Comparison of ENCODE assay signal across 17 cellular contexts in genomic region chr1:230844561-230844960, GRCh38. TPM values are rescaled to one million over a fixed set of nuclear protein-coding genes. Genes with fewer than 3 reads are reported as not detected.
A peak's percentile ranks its signal among the peaks of the same experiment; 100 is the strongest.
DNase-seq lines count a peak whose midpoint lies in the region; ATAC-seq, FAIRE-seq and TF ChIP-seq lines count a peak whose summit lies in the region.
"Had no signal": no experiment of that assay in that cellular context is flagged by ENCODE, and none has a peak within 500 bp of the region (broad histone marks: within the 10 kb centered on the region; RNA-seq: fewer than 3 reads in every experiment).

No MANE protein-coding gene starts in this region.

- DNase-seq in HFFc6: no peak
- DNase-seq in chondrocyte (ENCODE audit: low spot score): no peak
- DNase-seq in mesenchymal stem cell: no peak
- DNase-seq in trophoblast cell: no peak
- no peak for DNase-seq in iPS-NIHi7 (ENCODE audit: extremely low spot score)
- DNase-seq in SKM-1 treated with dmso at 0.1 percent for 144 hours (lab: John Stamatoyannopoulos, UW; ENCODE audit: unreplicated experiment): no peak
- no peak for DNase-seq in BE2C
- no peak for DNase-seq in HepG2 (ENCODE audit: low spot score)
- DNase-seq: 8988T; AML-193; C1 segment of cervical spinal cord; CD4-positive, alpha-beta T cell; DMS79 had no signal

- H3K27ac Mint-ChIP-seq in HFFc6: peak overlapping the region; percentile 74
- H3K27ac Mint-ChIP-seq in chondrocyte (ENCODE audit: unreplicated experiment): peak overlapping the region; percentile 87
- H3K27ac Mint-ChIP-seq: CD4-positive, alpha-beta T cell had no signal

- CTCF ChIA-PET in HepG2 (lab: Yijun Ruan, JAX; ENCODE audit: low intra/inter-chr PET ratio, low total read pairs): no interaction called here

- H2AK5ac ChIP-seq in mesenchymal stem cell (ENCODE audit: low read length, severe bottlenecking): no peak overlapping the region
- no peak overlapping the region for H2AK5ac ChIP-seq in trophoblast cell (ENCODE audit: low read length)

- WGBS in mesenchymal stem cell: 97% methylated on average over 4 of the region's 4 CpGs
- WGBS in trophoblast cell (ENCODE audit: extremely low coverage, insufficient coverage, insufficient read length): no CpG with 5 or more reads among the region's 4 CpGs
- 96% methylated on average over 4 of the region's 4 CpGs for WGBS in HepG2 (ENCODE audit: low lambda C conversion rate)

- H3K9me3 ChIP-seq in mesenchymal stem cell (ENCODE audit: control insufficient read depth, low read length) (no peaks in the 10 kb centered on the region), trophoblast cell (ENCODE audit: insufficient read depth, low read depth, low read length) (no peaks in the 10 kb centered on the region), BE2C (no peaks in the 10 kb centered on the region), HepG2 (ENCODE audit: low read length) (no peaks in the 10 kb centered on the region)
- H3K9me3 ChIP-seq: HAP-1 had no signal

- H3K23ac ChIP-seq in mesenchymal stem cell (ENCODE audit: low read length in 2 of 2) (no peak overlapping the region), trophoblast cell (ENCODE audit: low read length) (no peak overlapping the region)

- POLR2A ChIA-PET in HepG2 (lab: Yijun Ruan, JAX): no interaction called here

- FAIRE-seq in HepG2 (lab: Jason Lieb, UNC): no peak
- FAIRE-seq: GM12891, H1 had no signal

- H3K4me1 ChIP-seq in mesenchymal stem cell (ENCODE audit: control insufficient read depth, insufficient read depth, low read depth, low read length): peaks cover 17% of the 10 kb centered on the region
- peaks cover 14 to 21% of the 10 kb centered on the region in 2 experiments for H3K4me1 ChIP-seq in trophoblast cell (ENCODE audit: control insufficient read depth in 1 of 2, insufficient read depth in 2 of 2, low read length in 2 of 2)
- no peaks in the 10 kb centered on the region for H3K4me1 ChIP-seq in BE2C
- H3K4me1 ChIP-seq in HepG2 (ENCODE audit: insufficient read depth, low read length): no peaks in the 10 kb centered on the region
- H3K4me1 ChIP-seq: HAP-1 had no signal

- no peak for TF ChIP-seq RAD21 in HepG2 (CRISPR knock-in tag; IDR thresholded peaks at IDR 0.05)

- no peak for ATAC-seq in HepG2

- H3K4me2 ChIP-seq in mesenchymal stem cell (ENCODE audit: low read length, poor library complexity, severe bottlenecking) (no peak overlapping the region), trophoblast cell (ENCODE audit: low read length) (no peak overlapping the region), HepG2 (ENCODE audit: low read depth, low read length) (no peak overlapping the region)

- H4K12ac ChIP-seq in trophoblast cell (ENCODE audit: low read depth, low read length): no peak overlapping the region

- H2BK12ac ChIP-seq in mesenchymal stem cell (ENCODE audit: low read length in 2 of 2) (no peak overlapping the region), trophoblast cell (ENCODE audit: low read length) (no peak overlapping the region)

- H3K27me3 ChIP-seq in mesenchymal stem cell (ENCODE audit: control insufficient read depth in 1 of 2, insufficient read depth in 1 of 2, low read length in 2 of 2): no peaks in the 10 kb centered on the region
- H3K27me3 ChIP-seq in trophoblast cell (ENCODE audit: insufficient read depth, low read length): no peaks in the 10 kb centered on the region
- no peaks in the 10 kb centered on the region for H3K27me3 ChIP-seq in BE2C
- H3K27me3 ChIP-seq in HepG2 (ENCODE audit: control insufficient read depth in 1 of 2, insufficient read depth in 2 of 2, low read length in 2 of 2): no peaks in the 10 kb centered on the region

- intact Hi-C loops in HepG2 (cut with micrococcal nuclease; ENCODE audit: unreplicated experiment): no loop called here

- no peaks in the 10 kb centered on the region for H4K20me1 ChIP-seq in HepG2 (ENCODE audit: insufficient read depth, low read length)

- H4K91ac ChIP-seq in mesenchymal stem cell (ENCODE audit: low read length) (peak overlapping the region; percentile 36), trophoblast cell (ENCODE audit: low read depth, low read length) (no peak overlapping the region)

- H3K4me3 Mint-ChIP-seq in HFFc6 (peak overlapping the region; percentile 28; the same call in 1 of the 2 replicates), chondrocyte (ENCODE audit: unreplicated experiment) (no peak overlapping the region)
- H3K4me3 Mint-ChIP-seq: CD4-positive, alpha-beta T cell had no signal

- no TSS peak for BruUV-seq in HepG2 (replicated peaks; lab: Mats Ljungman, UMichigan)

- peaks cover 35% of the 10 kb centered on the region for H3K79me1 ChIP-seq in mesenchymal stem cell (replicated peaks; ENCODE audit: low read length, poor library complexity, severe bottlenecking)
- H3K79me1 ChIP-seq in trophoblast cell (ENCODE audit: low read length): peaks cover 13% of the 10 kb centered on the region

- H3K27ac ChIP-seq in mesenchymal stem cell (ENCODE audit: low read length, poor library complexity, severe bottlenecking): no peak overlapping the region
- H3K27ac ChIP-seq in trophoblast cell (ENCODE audit: low read depth, low read length): no peak overlapping the region
- no peak overlapping the region for H3K27ac ChIP-seq in HepG2 (ENCODE audit: extremely low read length, insufficient read depth, low read length)
- H3K27ac ChIP-seq: HL-60 had no signal

- H3K14ac ChIP-seq in mesenchymal stem cell (ENCODE audit: low read length in 2 of 2) (peak overlapping the region in 1 of 2 experiments; percentile 5), trophoblast cell (ENCODE audit: low read length) (no peak overlapping the region)

- no peak overlapping the region for H2BK15ac ChIP-seq in mesenchymal stem cell (ENCODE audit: low read depth, poor library complexity, severe bottlenecking)

- peaks cover 10% of the 10 kb centered on the region for H3K79me2 ChIP-seq in trophoblast cell (ENCODE audit: control insufficient read depth, insufficient read depth, low read length, poor library complexity)
- H3K79me2 ChIP-seq in HepG2 (ENCODE audit: insufficient read depth, low read length): no peaks in the 10 kb centered on the region

- TF ChIP-seq EP300 in HepG2 (IDR thresholded peaks at IDR 0.05; ENCODE audit: low read depth in 2 of 2, low read length in 2 of 2) (no peak), HepG2 (CRISPR knock-in tag; IDR thresholded peaks at IDR 0.05; ENCODE audit: borderline replicate concordance) (no peak)

- in situ Hi-C loops in HepG2 (cut with HindIII; ENCODE audit: extremely low pct_ligation_motif_present, low pct_unique_long_range_greater_than_20kb): no loop called here

- TF ChIP-seq CTCF in HFFc6 (IDR thresholded peaks at IDR 0.05) (no peak), chondrocyte (IDR thresholded peaks at IDR 0.05) (no peak), BE2C (IDR thresholded peaks at IDR 0.05; ENCODE audit: low read depth, low read length) (no peak), HepG2 (CRISPR knock-in tag; IDR thresholded peaks at IDR 0.05) (no peak)

- H3K4ac ChIP-seq in mesenchymal stem cell (ENCODE audit: low read depth in 1 of 2, low read length in 2 of 2): no peak overlapping the region
- H3K4ac ChIP-seq in trophoblast cell (ENCODE audit: low read depth, low read length): no peak overlapping the region

- H2AFZ ChIP-seq in mesenchymal stem cell (ENCODE audit: low read depth, low read length) (no peak overlapping the region), trophoblast cell (ENCODE audit: insufficient read depth, low read length, poor library complexity) (no peak overlapping the region), HepG2 (ENCODE audit: low read length) (no peak overlapping the region)

- peaks cover 5% of the 10 kb centered on the region for H3K27me3 Mint-ChIP-seq in HFFc6 (ENCODE audit: insufficient read depth)
- no peaks in the 10 kb centered on the region for H3K27me3 Mint-ChIP-seq in chondrocyte (ENCODE audit: low read depth)
- H3K27me3 Mint-ChIP-seq: CD4-positive, alpha-beta T cell had no signal

- H2BK120ac ChIP-seq in mesenchymal stem cell (ENCODE audit: low read depth, low read length) (no peak overlapping the region), trophoblast cell (ENCODE audit: insufficient read depth, low read length, poor library complexity) (no peak overlapping the region)

- H4K8ac ChIP-seq in mesenchymal stem cell (ENCODE audit: low read length) (no peak overlapping the region), trophoblast cell (ENCODE audit: low read depth, low read length) (no peak overlapping the region)

- no peak overlapping the region for H3K4me3 ChIP-seq in mesenchymal stem cell (ENCODE audit: insufficient read depth in 1 of 2, low read depth in 1 of 2, low read length in 2 of 2)
- H3K4me3 ChIP-seq in trophoblast cell (ENCODE audit: low read depth, low read length): no peak overlapping the region
- H3K4me3 ChIP-seq in BE2C (ENCODE audit: low read depth, low read length): no peak overlapping the region
- H3K4me3 ChIP-seq in HepG2 (replicated peaks in 1 of 3; ENCODE audit: insufficient read depth in 1 of 3, low read depth in 2 of 3, low read length in 3 of 3): no peak overlapping the region
- H3K4me3 ChIP-seq: HAP-1 had no signal

- no peak overlapping the region for H2BK5ac ChIP-seq in mesenchymal stem cell (ENCODE audit: low read depth, low read length, poor library complexity, severe bottlenecking)
- H2BK5ac ChIP-seq in trophoblast cell (ENCODE audit: low read depth, low read length, poor library complexity): no peak overlapping the region

- H3K9me3 Mint-ChIP-seq in HFFc6: no peaks in the 10 kb centered on the region
- H3K9me3 Mint-ChIP-seq in chondrocyte (ENCODE audit: low read depth): no peaks in the 10 kb centered on the region
- H3K9me3 Mint-ChIP-seq: CD4-positive, alpha-beta T cell had no signal

- peaks cover 65% of the 10 kb centered on the region for H3K36me3 Mint-ChIP-seq in HFFc6 (ENCODE audit: low read depth)
- H3K36me3 Mint-ChIP-seq in chondrocyte (ENCODE audit: low read depth): peaks cover 68% of the 10 kb centered on the region

- H3K36me3 ChIP-seq in mesenchymal stem cell (ENCODE audit: control insufficient read depth in 1 of 2, insufficient read depth in 2 of 2, low read depth in 1 of 2, low read length in 2 of 2) (peaks cover 34 to 56% of the 10 kb centered on the region in 2 experiments), trophoblast cell (ENCODE audit: control insufficient read depth in 1 of 2, insufficient read depth in 2 of 2, low read length in 2 of 2) (peaks cover 25 to 37% of the 10 kb centered on the region in 2 experiments), BE2C (peaks cover 4% of the 10 kb centered on the region; the same call in 1 of the 2 replicates), HepG2 (replicated peaks in 1 of 2; ENCODE audit: control insufficient read depth in 1 of 2, insufficient read depth in 2 of 2, low read length in 2 of 2) (peaks cover 5 to 43% of the 10 kb centered on the region in 2 experiments; a peak in 3 of 5 replicates)

- H3K9ac ChIP-seq in mesenchymal stem cell (ENCODE audit: low read length) (no peak overlapping the region), trophoblast cell (ENCODE audit: low read length) (no peak overlapping the region), HepG2 (ENCODE audit: insufficient read depth, low read depth, low read length) (no peak overlapping the region)

- H3K4me1 Mint-ChIP-seq in HFFc6 (ENCODE audit: low read depth) (peaks cover 57% of the 10 kb centered on the region), chondrocyte (ENCODE audit: low read depth) (peaks cover 96% of the 10 kb centered on the region)

- H3K18ac ChIP-seq in mesenchymal stem cell (ENCODE audit: low read depth in 1 of 2, low read length in 2 of 2) (no peak overlapping the region), trophoblast cell (ENCODE audit: low read length) (peak overlapping the region; percentile 19)

- TF ChIP-seq POLR2A in HepG2 (IDR thresholded peaks at IDR 0.05; ENCODE audit: insufficient read depth in 1 of 2, low read depth in 2 of 2, low read length in 2 of 2): no peak

RNA-seq across cellular contexts. Expression of gene C1orf198, which starts 23.8 kb away (rescaled TPM):
- 100 to 1,000 TPM in 1 of 6 experiments, 10 to 100 TPM in 5; 72.4 to 118 (median 88.4) TPM for total RNA-seq in HFFc6 (2021; fragmentation: NEBNext Ultra II Directional; extraction: Animal tissue kit (Norgen Biotek cat#: 25700))
- total RNA-seq in chondrocyte (474 to 505 TPM (median 492 TPM) in 3 replicates), HepG2 (2016; rRNA removed; fragmentation: Illumina TruSeq; extraction: Trizol) (13.4 and 16.0 TPM in 2 replicates)
- 40.5 TPM for polyA plus RNA-seq in mesenchymal stem cell (2013, experiment 1 of 2)
- polyA plus RNA-seq in mesenchymal stem cell (2013, experiment 2 of 2): 39.9 TPM
- polyA plus RNA-seq in trophoblast cell (2013): 56.8 and 57.0 TPM in 2 replicates
- 12.1 TPM for polyA plus RNA-seq in BE2C (2012; ENCODE audit: insufficient read depth, insufficient read length, low read depth)
- 1.5 and 2.5 TPM in 2 replicates for total RNA-seq in HepG2 (2016; cell fraction: cytosol; rRNA removed; fragmentation: Illumina TruSeq; extraction: Trizol; ENCODE audit: low read depth)
- total RNA-seq in HepG2 (2016; cell fraction: insoluble cytoplasmic fraction; rRNA removed; fragmentation: Illumina TruSeq; extraction: Trizol): 13.4 and 14.5 TPM in 2 replicates
- total RNA-seq in HepG2 (2016; cell fraction: membrane; rRNA removed; fragmentation: Illumina TruSeq; extraction: Trizol): 8.6 and 8.8 TPM in 2 replicates
- 8.3 and 9.9 TPM in 2 replicates for total RNA-seq in HepG2 (2016; cell fraction: nucleus; rRNA removed; fragmentation: Illumina TruSeq; extraction: Trizol)
- 12.7 and 13.7 TPM in 2 replicates for polyA plus RNA-seq in HepG2 (2011; rRNA removed)
- 11.3 and 13.6 TPM in 2 replicates for polyA plus RNA-seq in HepG2 (2011; cell fraction: cytosol; rRNA removed)
- polyA plus RNA-seq in HepG2 (2011; cell fraction: nucleus; rRNA removed): 16.2 and 18.1 TPM in 2 replicates
- 8.9 and 9.1 TPM in 2 replicates for polyA plus RNA-seq in HepG2 (2012)
- 1.5 and 1.6 TPM in 2 replicates for polyA plus RNA-seq in HepG2 (2016; cell fraction: cytosol; fragmentation: Illumina TruSeq; extraction: Trizol; ENCODE audit: low read depth)
- 19.1 and 21.4 TPM in 2 replicates for polyA plus RNA-seq in HepG2 (2016; cell fraction: insoluble cytoplasmic fraction; fragmentation: Illumina TruSeq; extraction: Trizol; ENCODE audit: low read depth)
- 6.0 and 6.2 TPM in 2 replicates for polyA plus RNA-seq in HepG2 (2016; cell fraction: membrane; fragmentation: Illumina TruSeq; extraction: Trizol; ENCODE audit: low read depth)
- polyA plus RNA-seq in HepG2 (2016; cell fraction: nucleus; fragmentation: Illumina TruSeq; extraction: Trizol; ENCODE audit: insufficient read depth, low read depth): 16.8 and 17.0 TPM in 2 replicates
- 15.9 and 27.8 TPM in 2 replicates for polyA minus RNA-seq in HepG2 (2011; rRNA and poly(A)+ RNA removed; ENCODE audit: low replicate concordance)
- 14.3 and 14.7 TPM in 2 replicates for polyA minus RNA-seq in HepG2 (2011; cell fraction: cytosol; rRNA and poly(A)+ RNA removed)
- 12.6 and 12.7 TPM in 2 replicates for polyA minus RNA-seq in HepG2 (2011; cell fraction: nucleus; rRNA and poly(A)+ RNA removed)
